ENCODE assay signal across 10 cellular contexts in the genomic region with DNA sequence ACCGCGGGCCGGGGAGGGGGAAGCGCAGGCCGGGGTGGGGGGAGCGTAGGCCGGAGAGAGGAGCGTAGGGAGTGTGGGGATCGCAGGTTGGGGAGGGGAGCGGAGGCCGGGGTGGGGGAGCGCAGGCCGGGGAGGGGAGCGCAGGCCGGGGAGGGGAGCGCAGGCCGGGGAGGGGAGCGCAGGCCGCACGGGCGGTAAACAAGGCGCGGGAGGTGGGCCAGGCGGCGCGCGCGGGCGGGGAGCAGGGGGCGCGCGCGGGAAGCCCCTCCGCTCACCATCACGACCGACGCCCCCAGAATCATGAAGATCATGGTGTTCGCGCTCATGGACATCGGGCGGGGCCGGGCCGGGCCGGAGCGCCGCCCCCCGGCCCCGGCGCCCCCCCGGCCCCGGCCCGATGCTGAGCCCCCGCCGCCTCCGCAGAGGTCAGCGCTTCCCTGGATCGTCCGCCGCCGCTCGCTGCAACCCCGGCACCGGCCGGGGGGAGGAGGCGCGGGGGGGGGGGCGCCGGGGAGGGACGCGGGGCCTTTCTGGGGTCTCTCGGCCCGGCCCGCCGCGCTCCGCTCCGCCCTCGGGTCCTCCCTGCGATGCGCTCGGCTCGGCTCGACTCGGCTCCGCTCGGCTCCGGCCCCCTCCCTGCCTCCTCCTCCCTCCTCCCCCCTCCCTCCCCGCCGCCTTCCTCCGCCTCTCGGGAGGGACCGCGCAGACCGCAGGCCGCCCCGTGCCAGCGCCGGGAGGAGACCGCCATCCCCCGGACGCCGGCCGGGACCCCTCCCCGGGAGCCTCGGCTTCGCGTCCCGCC. TPM values are rescaled to one million over a fixed set of nuclear protein-coding genes. Genes with fewer than 3 reads are reported as not detected.
DNase-seq lines count a peak whose midpoint lies in the region; ATAC-seq and TF ChIP-seq lines count a peak whose summit lies in the region.
"Had no signal": no experiment of that assay in that cellular context is flagged by ENCODE, and none has a peak within 500 bp of the region (broad histone marks: within the 10 kb centered on the region; RNA-seq: fewer than 3 reads in every experiment).

A gene (minus strand): TSS at position 610 of the 802 bp plus-strand sequence. CDS start 278 bp downstream, at position 332.

- peaks cover 3% of the 10 kb centered on the region for H3K4me1 Mint-ChIP-seq in activated T-cell treated with anti-CD3 and anti-CD28 coated beads, Interleukin-2, amount 50 U/mL, for 24 hours (ENCODE audit: low read depth)

- H3K4me3 ChIP-seq in esophagus muscularis mucosa: peak within 1 kb of the TSS; percentile 74 to 85 (median 82)
- no peak within 1 kb of the TSS for H3K4me3 ChIP-seq in mucosa of stomach (ENCODE audit: low read length)
- H3K4me3 ChIP-seq: A549 had no signal

- H3K36me3 ChIP-seq in esophagus muscularis mucosa (peaks cover 5 to 53% (median 38%) of the 10 kb centered on the region in 4 donors), mucosa of stomach (ENCODE audit: control insufficient read depth, insufficient read depth, low read length) (no peaks in the 10 kb centered on the region)

- H3K4me1 ChIP-seq in esophagus muscularis mucosa: peaks cover 32 to 64% (median 47%) of the 10 kb centered on the region in 4 donors
- peaks cover 8% of the 10 kb centered on the region for H3K4me1 ChIP-seq in mucosa of stomach (ENCODE audit: control insufficient read depth, insufficient read depth, low read length)
- H3K4me1 ChIP-seq: A549 had no signal

- intact Hi-C loops in esophagus muscularis mucosa (cut with DNase I): no loop called here

- H3K36me3 Mint-ChIP-seq in activated T-cell treated with anti-CD3 and anti-CD28 coated beads, Interleukin-2, amount 50 U/mL, for 24 hours (ENCODE audit: low read depth): peaks cover 34% of the 10 kb centered on the region

- no peak for TF ChIP-seq CTCF in esophagus muscularis mucosa (IDR thresholded peaks at IDR 0.05)

- H3K9ac ChIP-seq in mucosa of stomach (ENCODE audit: low read length): peak within 1 kb of the TSS; percentile 39

- no peak for TF ChIP-seq POLR2A in esophagus muscularis mucosa (IDR thresholded peaks at IDR 0.05; ENCODE audit: low read depth)

- no peak for TF ChIP-seq EP300 in esophagus muscularis mucosa (IDR thresholded peaks at IDR 0.05)

- no peaks in the 10 kb centered on the region for H3K9me3 Mint-ChIP-seq in activated T-cell treated with anti-CD3 and anti-CD28 coated beads, Interleukin-2, amount 50 U/mL, for 24 hours
- H3K9me3 Mint-ChIP-seq: T-helper 1 cell treated with Interleukin-12 subunit alpha and Interleukin-12 subunit beta and Interleukin-4 antibody, amounts not matched to agents 30 μg/mL and 1 μg/mL, for 36 hours had no signal

- H3K27ac ChIP-seq in esophagus muscularis mucosa (replicated peaks in 1 of 4): peak within 1 kb of the TSS; percentile 77 to 84 (median 81)
- H3K27ac ChIP-seq: A549 had no signal

- peak within 1 kb of the TSS; percentile 60 for H3K4me3 Mint-ChIP-seq in activated T-cell treated with anti-CD3 and anti-CD28 coated beads, Interleukin-2, amount 50 U/mL, for 24 hours
- H3K4me3 Mint-ChIP-seq: T-helper 1 cell treated with Interleukin-12 subunit alpha and Interleukin-12 subunit beta and Interleukin-4 antibody, amounts not matched to agents 30 μg/mL and 1 μg/mL, for 36 hours had no signal

- ATAC-seq in GM18867 (IDR thresholded peaks at IDR 0.05; ENCODE audit: unreplicated experiment): no peak
- ATAC-seq: A549 had no signal

- no peaks in the 10 kb centered on the region for H3K27me3 ChIP-seq in esophagus muscularis mucosa
- no peaks in the 10 kb centered on the region for H3K27me3 ChIP-seq in mucosa of stomach (ENCODE audit: control insufficient read depth, insufficient read depth, low read length)

- peak; percentile 62 for DNase-seq in NCI-H146 (lab: John Stamatoyannopoulos, UW)
- DNase-seq in NCI-H146 treated with DMSO at 0.1 percent for 48 hours (lab: John Stamatoyannopoulos, UW; ENCODE audit: unreplicated experiment): no peak
- peak; percentile 70 for DNase-seq in activated T-cell treated with anti-CD3 and anti-CD28 coated beads, Interleukin-2, amount 50 U/mL, for 24 hours
- peak; percentile 93 for DNase-seq in esophagus muscularis mucosa (ENCODE audit: extremely low spot score)
- DNase-seq in stimulated activated CD8-positive, alpha-beta memory T cell treated with anti-CD3 and anti-CD28 coated beads, Interleukin-7, amount 100 ng/mL, for 24 hours (ENCODE audit: low read depth): peak; percentile 32
- DNase-seq in NCI-H345 (lab: John Stamatoyannopoulos, UW): no peak

- H3K27ac Mint-ChIP-seq in activated T-cell treated with anti-CD3 and anti-CD28 coated beads, Interleukin-2, amount 50 U/mL, for 24 hours: peak within 1 kb of the TSS; percentile 66
- H3K27ac Mint-ChIP-seq: T-helper 1 cell treated with Interleukin-12 subunit alpha and Interleukin-12 subunit beta and Interleukin-4 antibody, amounts not matched to agents 30 μg/mL and 1 μg/mL, for 36 hours had no signal

- no peaks in the 10 kb centered on the region for H3K9me3 ChIP-seq in esophagus muscularis mucosa
- no peaks in the 10 kb centered on the region for H3K9me3 ChIP-seq in mucosa of stomach (ENCODE audit: control insufficient read depth, low read length)
- H3K9me3 ChIP-seq: A549 had no signal

- no peaks in the 10 kb centered on the region for H3K27me3 Mint-ChIP-seq in activated T-cell treated with anti-CD3 and anti-CD28 coated beads, Interleukin-2, amount 50 U/mL, for 24 hours

- 0% methylated on average over 7 of the region's 108 CpGs for WGBS in esophagus muscularis mucosa

RNA-seq across cellular contexts. Expression of the gene that starts here (rescaled TPM):
- 10 to 100 TPM in 2 of 4 donors, 1 to 10 TPM in 2; 8.7 to 22.1 (median 13.9) TPM for total RNA-seq in esophagus muscularis mucosa

Comparison
In these comparisons a context has a peak if more than half of its experiments do, and no peak if none do; other contexts are left out.
1. DNase-seq: peak in NCI-H146 (single experiment), activated T-cell treated with anti-CD3 and anti-CD28 coated beads, Interleukin-2, amount 50 U/mL, for 24 hours (single experiment), esophagus muscularis mucosa (single experiment) and stimulated activated CD8-positive, alpha-beta memory T cell treated with anti-CD3 and anti-CD28 coated beads, Interleukin-7, amount 100 ng/mL, for 24 hours (single experiment); none in NCI-H146 treated with DMSO at 0.1 percent for 48 hours (single experiment) and NCI-H345 (single experiment).